Comparison of ENCODE assay signal across 9 cellular contexts in genomic region chr17:33292184-33292980, GRCh38. TPM values are rescaled to one million over a fixed set of nuclear protein-coding genes. Genes with fewer than 3 reads are reported as not detected.
DNase-seq lines count a peak whose midpoint lies in the region; ATAC-seq and TF ChIP-seq lines count a peak whose summit lies in the region.
"Had no signal": no experiment of that assay in that cellular context is flagged by ENCODE, and none has a peak within 500 bp of the region (broad histone marks: within the 10 kb centered on the region; RNA-seq: fewer than 3 reads in every experiment).

No MANE protein-coding gene starts in this region.

- CTCF ChIA-PET in BJ (lab: Yijun Ruan, JAX), result interaction anchor here (0.7 to 1.4 kb wide), 2 partner anchors 36 to 240 kb away, joined by 3 read pairs; no protein-coding TSS in a partner anchor

- ATAC-seq in GM19324 (IDR thresholded peaks at IDR 0.05; ENCODE audit: low FRiP score, unreplicated experiment) (no peak), HG02571 (IDR thresholded peaks at IDR 0.05; ENCODE audit: unreplicated experiment) (no peak)

- peak overlapping the region; percentile 72 for H3K4me3 Mint-ChIP-seq in mesothelial cell of epicardium

- peaks cover 32% of the 10 kb centered on the region for H3K27me3 ChIP-seq in BJ (ENCODE audit: control insufficient read depth, insufficient read depth, low read length)
- H3K27me3 ChIP-seq in colonic mucosa, result peaks cover 8% of the 10 kb centered on the region

- peaks cover 21% of the 10 kb centered on the region for H3K4me1 Mint-ChIP-seq in mesothelial cell of epicardium

- H3K27me3 Mint-ChIP-seq in mesothelial cell of epicardium (ENCODE audit: low read depth), result peaks cover 74% of the 10 kb centered on the region

- H3K27ac ChIP-seq in colonic mucosa, result no peak overlapping the region

- peak overlapping the region; percentile 28 for H3K4me3 ChIP-seq in BJ (ENCODE audit: low read depth, low read length)
- H3K4me3 ChIP-seq in HFF-Myc (replicated peaks; ENCODE audit: low read depth, low read length), result no peak overlapping the region
- H3K4me3 ChIP-seq in colonic mucosa, result peak overlapping the region; percentile 14

- no peaks in the 10 kb centered on the region for H3K36me3 Mint-ChIP-seq in mesothelial cell of epicardium

- intact Hi-C loops in colonic mucosa (cut with DNase I), result no loop called here

- no peak overlapping the region for H3K9ac ChIP-seq in colonic mucosa (ENCODE audit: low read depth in 2 of 2, low read length in 2 of 2)

- TF ChIP-seq CTCF in BJ (IDR thresholded peaks at IDR 0.05; ENCODE audit: insufficient read depth, low read depth, low read length), result peak; percentile 52
- peak; percentile 14 for TF ChIP-seq CTCF in HFF-Myc (IDR thresholded peaks at IDR 0.05; ENCODE audit: low read depth, low read length, missing control alignments)
- no peak for TF ChIP-seq CTCF in colonic mucosa (IDR thresholded peaks at IDR 0.05)
- peak; percentile 46 for TF ChIP-seq CTCF in mesothelial cell of epicardium (IDR thresholded peaks at IDR 0.05; ENCODE audit: unreplicated experiment)

- H3K9me3 Mint-ChIP-seq in mesothelial cell of epicardium, result no peaks in the 10 kb centered on the region

- no peaks in the 10 kb centered on the region for H3K36me3 ChIP-seq in BJ (ENCODE audit: control insufficient read depth, insufficient read depth, low read length)
- no peaks in the 10 kb centered on the region for H3K36me3 ChIP-seq in colonic mucosa

- no peak overlapping the region for H3K27ac Mint-ChIP-seq in mesothelial cell of epicardium

- H3K9me3 ChIP-seq in colonic mucosa, result no peaks in the 10 kb centered on the region

- no peak for DNase-seq in BJ (ENCODE audit: low read depth)
- no peak for DNase-seq in HFF-Myc (ENCODE audit: extremely low read depth, low read depth)
- peak; percentile 62 for DNase-seq in colonic mucosa
- peak in 1 of 2 experiments; percentile 63 for DNase-seq in mesothelial cell of epicardium (ENCODE audit: low spot score in 2 of 2, unreplicated experiment in 2 of 2)
- DNase-seq in DMS53 (lab: John Stamatoyannopoulos, UW), result no peak
- no peak for DNase-seq in RPMI8226

- POLR2A ChIA-PET in BJ (lab: Charles Lee), result no interaction called here

- H3K4me1 ChIP-seq in colonic mucosa, result no peaks in the 10 kb centered on the region

RNA-seq across cellular contexts. Expression of gene ASIC2, which starts 0.7 kb away (rescaled TPM):
- polyA plus RNA-seq in BJ (2011; rRNA removed), result 0.04 and 0.05 TPM in 2 replicates
- not detected in 2 replicates for polyA minus RNA-seq in BJ (2011; rRNA and poly(A)+ RNA removed)
- total RNA-seq in colonic mucosa (1 to 10 TPM in 1 of 2 donors, under 1 TPM in 1; 0.48 to 1.3 TPM), mesothelial cell of epicardium (3.4 to 3.5 TPM (median 3.4 TPM) in 3 replicates)
- total RNA-seq: NCI-H460 had no signal
